In the genomic region with DNA sequence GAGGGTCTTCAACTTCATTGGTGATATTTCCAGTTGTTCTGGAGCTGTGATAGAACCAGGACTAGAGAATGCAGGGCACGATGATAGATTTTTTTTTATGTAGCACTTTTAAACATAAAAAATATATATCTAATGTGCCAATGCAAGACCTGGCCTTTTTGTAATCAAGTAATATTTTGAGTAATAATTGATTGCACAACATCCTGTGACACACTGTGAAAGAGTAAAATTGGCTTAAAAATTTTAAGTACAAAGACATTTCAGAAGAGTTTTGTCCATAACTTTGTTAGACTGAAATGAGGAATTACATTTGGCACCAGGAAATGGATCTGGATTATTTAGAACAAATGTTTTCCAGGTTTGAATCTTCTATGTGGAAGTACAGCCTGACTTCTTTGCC, we compare ENCODE assay signal across 10 cellular contexts. TPM values are rescaled to one million over a fixed set of nuclear protein-coding genes. Genes with fewer than 3 reads are reported as not detected.
A peak's percentile ranks its signal among the peaks of the same experiment; 100 is the strongest.
DNase-seq lines count a peak whose midpoint lies in the region; ATAC-seq and TF ChIP-seq lines count a peak whose summit lies in the region.
"Had no signal": no experiment of that assay in that cellular context is flagged by ENCODE, and none has a peak within 500 bp of the region (broad histone marks: within the 10 kb centered on the region; RNA-seq: fewer than 3 reads in every experiment).

No MANE protein-coding gene starts in this region.

- POLR2A ChIA-PET in CD4-positive, alpha-beta T cell (lab: Charles Lee): interaction anchor here (0.7 to 9.2 kb wide), 11 partner anchors 11 to 109 kb away, joined by 3 to 110 read pairs (median 5); a partner anchor contains a TSS
- POLR2A ChIA-PET in T-cell (lab: Charles Lee): interaction anchor here (0.7 to 2.2 kb wide), 2 partner anchors 11 to 20 kb away, joined by 7 to 9 read pairs; no protein-coding TSS in a partner anchor

- H3K9me3 Mint-ChIP-seq in CD4-positive, alpha-beta T cell: no peaks in the 10 kb centered on the region
- H3K9me3 Mint-ChIP-seq in T-cell: no peaks in the 10 kb centered on the region

- ATAC-seq in CD4-positive, alpha-beta T cell (ENCODE audit: poor library complexity): no peak
- ATAC-seq in T-cell (replicated peaks in 1 of 4) (no peak), sciatic nerve (peak; percentile 58), HG03139 (IDR thresholded peaks at IDR 0.05; ENCODE audit: unreplicated experiment) (no peak), HG02798 (IDR thresholded peaks at IDR 0.05; ENCODE audit: poor library complexity, unreplicated experiment) (no peak)

- no peaks in the 10 kb centered on the region for H3K27me3 ChIP-seq in CD4-positive, alpha-beta T cell (ENCODE audit: control insufficient read depth, insufficient read depth, low read length)
- no peaks in the 10 kb centered on the region for H3K27me3 ChIP-seq in esophagus squamous epithelium
- H3K27me3 ChIP-seq: ovary had no signal

- peak overlapping the region; percentile 99 for H3K27ac Mint-ChIP-seq in CD4-positive, alpha-beta T cell
- peak overlapping the region; percentile 96 to 100 for H3K27ac Mint-ChIP-seq in T-cell

- TF ChIP-seq POLR2A in esophagus squamous epithelium (IDR thresholded peaks at IDR 0.05): no peak

- no peak overlapping the region for H3K4me3 ChIP-seq in esophagus squamous epithelium
- H3K4me3 ChIP-seq: ovary had no signal

- no peak for DNase-seq in CD4-positive, alpha-beta T cell
- DNase-seq in T-cell (no peak), esophagus squamous epithelium (lab: John Stamatoyannopoulos, UW) (no peak), sciatic nerve (ENCODE audit: low spot score) (no peak), NCI-H2029 (lab: John Stamatoyannopoulos, UW) (no peak), DMS114 treated with DMSO at 0.1 percent for 48 hours (lab: John Stamatoyannopoulos, UW; ENCODE audit: unreplicated experiment) (no peak)
- DNase-seq: NCI-H2029 treated with DMSO at 0.1 percent for 48 hours, ovary had no signal

- peaks cover 17 to 94% (median 64%) of the 10 kb centered on the region in 3 donors for H3K4me1 ChIP-seq in esophagus squamous epithelium

- no peak for TF ChIP-seq CTCF in CD4-positive, alpha-beta T cell (IDR thresholded peaks at IDR 0.05)
- TF ChIP-seq CTCF in esophagus squamous epithelium (IDR thresholded peaks at IDR 0.05): no peak

- H3K36me3 ChIP-seq in esophagus squamous epithelium: no peaks in the 10 kb centered on the region
- H3K36me3 ChIP-seq: ovary had no signal

- CTCF ChIA-PET in CD4-positive, alpha-beta T cell (lab: Charles Lee): interaction anchor here (0.9 to 1.9 kb wide), 8 partner anchors 9 to 91 kb away, joined by 3 to 9 read pairs (median 4); a partner anchor contains a TSS
- CTCF ChIA-PET in T-cell (lab: Charles Lee): interaction anchor here (0.6 to 1.5 kb wide), 12 partner anchors 9 to 113 kb away, joined by 3 to 9 read pairs (median 3); no protein-coding TSS in a partner anchor

- H3K4me1 Mint-ChIP-seq in CD4-positive, alpha-beta T cell (ENCODE audit: low read depth): peaks cover 92% of the 10 kb centered on the region
- H3K4me1 Mint-ChIP-seq in T-cell: peaks cover 46 to 96% (median 96%) of the 10 kb centered on the region in 3 donors

- 16 to 27% methylated on average over 1 of the region's 1 CpG for WGBS in esophagus squamous epithelium, 2 donors

- H3K9me3 ChIP-seq in CD4-positive, alpha-beta T cell (ENCODE audit: control insufficient read depth, low read length): no peaks in the 10 kb centered on the region
- H3K9me3 ChIP-seq in esophagus squamous epithelium: no peaks in the 10 kb centered on the region
- H3K9me3 ChIP-seq: ovary had no signal

- H3K27me3 Mint-ChIP-seq in CD4-positive, alpha-beta T cell: no peaks in the 10 kb centered on the region
- H3K27me3 Mint-ChIP-seq in T-cell: no peaks in the 10 kb centered on the region

- intact Hi-C loops in CD4-positive, alpha-beta T cell (cut with DNase I, micrococcal nuclease): loop anchor here in 1 of 2 experiments (2.0 kb wide), 2 partner anchors 15 to 23 kb away; no protein-coding TSS in a partner anchor
- intact Hi-C loops in esophagus squamous epithelium (cut with DNase I) (no loop called here), sciatic nerve (cut with DNase I) (no loop called here)

- peak overlapping the region; percentile 87 for H3K4me3 Mint-ChIP-seq in CD4-positive, alpha-beta T cell
- peak overlapping the region; percentile 72 to 83 (median 74) for H3K4me3 Mint-ChIP-seq in T-cell

- peak overlapping the region; percentile 79 for H3K27ac ChIP-seq in CD4-positive, alpha-beta T cell (ENCODE audit: low read depth, low read length)
- peak overlapping the region; percentile 57 to 87 (median 72) for H3K27ac ChIP-seq in esophagus squamous epithelium
- H3K27ac ChIP-seq: ovary had no signal

- H3K36me3 Mint-ChIP-seq in CD4-positive, alpha-beta T cell (ENCODE audit: low read depth): peaks cover 27% of the 10 kb centered on the region
- peaks cover 19% of the 10 kb centered on the region for H3K36me3 Mint-ChIP-seq in T-cell

RNA-seq across cellular contexts. Expression of a gene that starts 22.1 kb away (rescaled TPM):
- total RNA-seq in CD4-positive, alpha-beta T cell: 100 to 1,000 TPM; 378 to 385 TPM
- 100 to 1,000 TPM; 267 to 436 (median 326) TPM for total RNA-seq in T-cell
- 10 to 100 TPM; 34.5 to 51.3 (median 45.0) TPM for total RNA-seq in esophagus squamous epithelium
- total RNA-seq in sciatic nerve: 52.9 TPM
